ENCODE assay signal across 1 cellular context in the genomic region with DNA sequence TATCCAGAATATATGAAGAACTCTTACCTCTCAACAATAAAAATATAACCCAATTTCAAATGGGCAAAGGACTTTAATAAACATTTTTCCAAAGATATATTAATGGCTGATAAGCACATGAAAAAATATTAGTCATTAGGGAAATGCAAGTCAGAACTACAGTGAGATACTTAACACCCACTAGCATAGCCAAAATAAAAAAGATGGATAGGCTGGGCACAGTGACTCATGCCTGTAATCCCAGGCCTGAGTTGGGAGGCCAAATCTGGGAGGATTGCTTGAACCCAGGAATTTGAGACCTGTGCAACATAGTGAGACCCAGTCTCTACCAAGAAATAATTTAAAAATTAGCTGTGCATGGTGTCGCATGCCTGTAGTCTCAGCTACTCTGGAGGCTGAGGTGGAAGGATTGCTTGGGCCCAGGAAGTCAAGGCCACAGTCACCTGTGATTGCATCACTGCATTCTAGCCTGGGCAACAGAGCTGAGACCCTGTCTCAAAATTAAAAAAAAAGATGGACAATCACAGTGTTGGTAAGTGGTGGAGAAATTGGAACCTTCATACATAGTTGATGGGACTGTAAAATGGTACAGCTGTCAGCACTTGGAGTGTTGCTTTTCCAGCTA.
TF ChIP-seq lines count a peak whose summit lies in the region.

No MANE protein-coding gene starts in this region.

TF ChIP-seq in HEK293T, 16 proteins besides CTCF, POLR2A, EP300 and RAD21 (continued from another document):
- TF ChIP-seq, protein P1, sequence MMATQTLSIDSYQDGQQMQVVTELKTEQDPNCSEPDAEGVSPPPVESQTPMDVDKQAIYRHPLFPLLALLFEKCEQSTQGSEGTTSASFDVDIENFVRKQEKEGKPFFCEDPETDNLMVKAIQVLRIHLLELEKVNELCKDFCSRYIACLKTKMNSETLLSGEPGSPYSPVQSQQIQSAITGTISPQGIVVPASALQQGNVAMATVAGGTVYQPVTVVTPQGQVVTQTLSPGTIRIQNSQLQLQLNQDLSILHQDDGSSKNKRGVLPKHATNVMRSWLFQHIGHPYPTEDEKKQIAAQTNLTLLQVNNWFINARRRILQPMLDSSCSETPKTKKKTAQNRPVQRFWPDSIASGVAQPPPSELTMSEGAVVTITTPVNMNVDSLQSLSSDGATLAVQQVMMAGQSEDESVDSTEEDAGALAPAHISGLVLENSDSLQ (IDR thresholded peaks at IDR 0.05), result no peak
- TF ChIP-seq FOXA1 (IDR thresholded peaks at IDR 0.05), result no peak
- TF ChIP-seq SP1 (IDR thresholded peaks at IDR 0.05), result no peak
- no peak for TF ChIP-seq FOXM1 (IDR thresholded peaks at IDR 0.05; ENCODE audit: borderline replicate concordance)
- no peak for TF ChIP-seq ARNT (IDR thresholded peaks at IDR 0.05)
- no peak for TF ChIP-seq CTBP1 (IDR thresholded peaks at IDR 0.05; ENCODE audit: borderline replicate concordance)
- TF ChIP-seq BHLHE40 (IDR thresholded peaks at IDR 0.05; ENCODE audit: borderline replicate concordance), result no peak
